17 cellular contexts compared by ENCODE assay signal in genomic region chr14:105199093-105199492, GRCh38. TPM values are rescaled to one million over a fixed set of nuclear protein-coding genes. Genes with fewer than 3 reads are reported as not detected.
DNase-seq lines count a peak whose midpoint lies in the region; ATAC-seq, FAIRE-seq and TF ChIP-seq lines count a peak whose summit lies in the region.
"Had no signal": no experiment of that assay in that cellular context is flagged by ENCODE, and none has a peak within 500 bp of the region (broad histone marks: within the 10 kb centered on the region; RNA-seq: fewer than 3 reads in every experiment).

No MANE protein-coding gene starts in this region.

- CTCF ChIA-PET in HepG2 (lab: Yijun Ruan, JAX; ENCODE audit: low intra/inter-chr PET ratio, low total read pairs) (no interaction called here), MCF 10A (lab: Yijun Ruan, JAX) (no interaction called here)

- no peak overlapping the region for H3K27ac Mint-ChIP-seq in osteocyte (ENCODE audit: unreplicated experiment)
- H3K27ac Mint-ChIP-seq in MCF 10A (ENCODE audit: low read depth, unreplicated experiment): no peak overlapping the region
- H3K27ac Mint-ChIP-seq: activated CD4-positive, alpha-beta memory T cell treated with anti-CD3 and anti-CD28 coated beads, Interleukin-2, amount 10 ng/mL, durations not matched to agents 7 days and 5 days had no signal

- peaks cover 38% of the 10 kb centered on the region for H3K4me1 ChIP-seq in body of pancreas
- peaks cover 46% of the 10 kb centered on the region for H3K4me1 ChIP-seq in HepG2 (ENCODE audit: insufficient read depth, low read length)

- H3K4me2 ChIP-seq in HepG2 (ENCODE audit: low read depth, low read length): peak overlapping the region; percentile 75

- no peak overlapping the region for H2AFZ ChIP-seq in HepG2 (ENCODE audit: low read length)

- no peaks in the 10 kb centered on the region for H3K36me3 ChIP-seq in body of pancreas (replicated peaks in 1 of 2; ENCODE audit: insufficient read depth in 1 of 2, low read depth in 2 of 2)
- H3K36me3 ChIP-seq in HepG2 (replicated peaks in 1 of 2; ENCODE audit: control insufficient read depth in 1 of 2, insufficient read depth in 2 of 2, low read length in 2 of 2): no peaks in the 10 kb centered on the region
- H3K36me3 ChIP-seq: spleen, tibial nerve had no signal

- H3K4me3 Mint-ChIP-seq in osteocyte (ENCODE audit: unreplicated experiment): no peak overlapping the region
- no peak overlapping the region for H3K4me3 Mint-ChIP-seq in MCF 10A (ENCODE audit: unreplicated experiment)
- H3K4me3 Mint-ChIP-seq: activated CD4-positive, alpha-beta memory T cell treated with anti-CD3 and anti-CD28 coated beads, Interleukin-2, amount 10 ng/mL, durations not matched to agents 7 days and 5 days; natural killer cell had no signal

- TF ChIP-seq RAD21 in HepG2 (CRISPR knock-in tag; IDR thresholded peaks at IDR 0.05): no peak

- in situ Hi-C loops in HepG2 (cut with HindIII; ENCODE audit: extremely low pct_ligation_motif_present, low pct_unique_long_range_greater_than_20kb): no loop called here

- no peaks in the 10 kb centered on the region for H3K9me3 ChIP-seq in body of pancreas
- H3K9me3 ChIP-seq in HepG2 (ENCODE audit: low read length): no peaks in the 10 kb centered on the region
- H3K9me3 ChIP-seq: spleen, tibial nerve had no signal

- DNase-seq in Right ventricle myocardium superior (peak; percentile 67), cardiac septum (ENCODE audit: low spot score) (no peak), body of pancreas (no peak), HepG2 (ENCODE audit: low spot score) (no peak), osteocyte (ENCODE audit: extremely low spot score, unreplicated experiment) (no peak), MCF 10A (ENCODE audit: unreplicated experiment) (no peak), SKM-1 treated with dmso at 0.1 percent for 144 hours (lab: John Stamatoyannopoulos, UW; ENCODE audit: unreplicated experiment) (no peak), cortex of kidney (lab: John Stamatoyannopoulos, UW) (no peak)
- DNase-seq: activated CD4-positive, alpha-beta memory T cell treated with anti-CD3 and anti-CD28 coated beads, Interleukin-2, amount 10 ng/mL, durations not matched to agents 7 days and 5 days; foreskin fibroblast; kidney; natural killer cell; NCI-H2107; spleen had no signal

- H3K4me3 ChIP-seq in body of pancreas: no peak overlapping the region
- H3K4me3 ChIP-seq in HepG2 (replicated peaks in 1 of 3; ENCODE audit: insufficient read depth in 1 of 3, low read depth in 2 of 3, low read length in 3 of 3): peak overlapping the region in 2 of 3 experiments; percentile 16 to 48; a peak in 3 of 6 replicates
- H3K4me3 ChIP-seq: spleen, tibial nerve had no signal

- TF ChIP-seq POLR2A in body of pancreas (IDR thresholded peaks at IDR 0.05) (peak in 2 of 3 donors; percentile 15 to 16), HepG2 (IDR thresholded peaks at IDR 0.05; ENCODE audit: insufficient read depth in 1 of 2, low read depth in 2 of 2, low read length in 2 of 2) (no peak)

- H3K27ac ChIP-seq in body of pancreas (peak overlapping the region in 1 of 4 donors; percentile 14), HepG2 (ENCODE audit: extremely low read length, insufficient read depth, low read length) (no peak overlapping the region)
- H3K27ac ChIP-seq: tibial nerve had no signal

- H3K27me3 ChIP-seq in body of pancreas: peaks cover 0 to 46% of the 10 kb centered on the region in 2 donors
- H3K27me3 ChIP-seq in HepG2 (ENCODE audit: control insufficient read depth in 1 of 2, insufficient read depth in 2 of 2, low read length in 2 of 2): peaks cover 23 to 82% of the 10 kb centered on the region in 2 experiments

- no peak for FAIRE-seq in HepG2 (lab: Jason Lieb, UNC)
- FAIRE-seq: A204.1, D721Med, kidney had no signal

- intact Hi-C loops in Right ventricle myocardium superior (cut with DNase I) (no loop called here), cardiac septum (cut with DNase I) (no loop called here), body of pancreas (cut with DNase I) (no loop called here), HepG2 (cut with micrococcal nuclease; ENCODE audit: unreplicated experiment) (no loop called here), MCF 10A (cut with micrococcal nuclease) (no loop called here)

- BruUV-seq in HepG2 (replicated peaks; lab: Mats Ljungman, UMichigan) (no TSS peak), MCF 10A (replicated peaks; lab: Mats Ljungman, UMichigan) (no TSS peak)

- H3K27me3 Mint-ChIP-seq in osteocyte (ENCODE audit: unreplicated experiment): no peaks in the 10 kb centered on the region
- H3K27me3 Mint-ChIP-seq in MCF 10A (ENCODE audit: insufficient read depth, unreplicated experiment): peaks cover 54% of the 10 kb centered on the region

- H4K20me1 ChIP-seq in HepG2 (ENCODE audit: insufficient read depth, low read length): no peaks in the 10 kb centered on the region

- no peak for ATAC-seq in Right ventricle myocardium superior (ENCODE audit: poor library complexity)
- no peak for ATAC-seq in body of pancreas
- peak; percentile 4 for ATAC-seq in HepG2
- ATAC-seq: natural killer cell had no signal

- no peaks in the 10 kb centered on the region for H3K36me3 Mint-ChIP-seq in osteocyte (ENCODE audit: unreplicated experiment)
- peaks cover 13% of the 10 kb centered on the region for H3K36me3 Mint-ChIP-seq in MCF 10A (ENCODE audit: insufficient read depth, unreplicated experiment)
- H3K36me3 Mint-ChIP-seq: natural killer cell had no signal

- H3K79me2 ChIP-seq in HepG2 (ENCODE audit: insufficient read depth, low read length): no peaks in the 10 kb centered on the region

- TF ChIP-seq CTCF in body of pancreas (IDR thresholded peaks at IDR 0.05) (no peak), HepG2 (CRISPR knock-in tag; IDR thresholded peaks at IDR 0.05) (no peak), osteocyte (IDR thresholded peaks at IDR 0.05) (no peak), MCF 10A (IDR thresholded peaks at IDR 0.05; ENCODE audit: unreplicated experiment) (no peak)

- H3K9ac ChIP-seq in HepG2 (ENCODE audit: insufficient read depth, low read depth, low read length): no peak overlapping the region

- H3K9me3 Mint-ChIP-seq in osteocyte (ENCODE audit: unreplicated experiment): no peaks in the 10 kb centered on the region
- H3K9me3 Mint-ChIP-seq in MCF 10A (ENCODE audit: unreplicated experiment): no peaks in the 10 kb centered on the region
- H3K9me3 Mint-ChIP-seq: activated CD4-positive, alpha-beta memory T cell treated with anti-CD3 and anti-CD28 coated beads, Interleukin-2, amount 10 ng/mL, durations not matched to agents 7 days and 5 days; natural killer cell had no signal

- TF ChIP-seq EP300 in HepG2 (IDR thresholded peaks at IDR 0.05; ENCODE audit: low read depth in 2 of 2, low read length in 2 of 2) (no peak), HepG2 (CRISPR knock-in tag; IDR thresholded peaks at IDR 0.05; ENCODE audit: borderline replicate concordance) (no peak)

- POLR2A ChIA-PET in HepG2 (lab: Yijun Ruan, JAX): no interaction called here
- POLR2A ChIA-PET in MCF 10A (lab: Yijun Ruan, JAX): no interaction called here

- peaks cover 25% of the 10 kb centered on the region for H3K4me1 Mint-ChIP-seq in osteocyte (ENCODE audit: unreplicated experiment)
- peaks cover 17% of the 10 kb centered on the region for H3K4me1 Mint-ChIP-seq in MCF 10A (ENCODE audit: insufficient read depth, unreplicated experiment)

- 42 to 55% methylated on average over 6 to 17 of the region's 18 CpGs for WGBS in body of pancreas, 2 donors
- no CpG with 5 or more reads among the region's 18 CpGs for WGBS in HepG2 (ENCODE audit: low lambda C conversion rate)

RNA-seq across cellular contexts. Expression of gene NUDT14, which starts 18.0 kb away (rescaled TPM):
- 32.2 TPM for total RNA-seq in Right ventricle myocardium superior
- total RNA-seq in cardiac septum: 27.1 TPM
- total RNA-seq in body of pancreas: 10 to 100 TPM; 28.8 to 66.9 TPM
- 4.0 and 5.8 TPM in 2 replicates for total RNA-seq in HepG2 (2016; rRNA removed; fragmentation: Illumina TruSeq; extraction: Trizol)
- 9.0 and 9.9 TPM in 2 replicates for total RNA-seq in HepG2 (2016; cell fraction: cytosol; rRNA removed; fragmentation: Illumina TruSeq; extraction: Trizol; ENCODE audit: low read depth)
- 4.4 and 5.8 TPM in 2 replicates for total RNA-seq in HepG2 (2016; cell fraction: insoluble cytoplasmic fraction; rRNA removed; fragmentation: Illumina TruSeq; extraction: Trizol)
- total RNA-seq in HepG2 (2016; cell fraction: membrane; rRNA removed; fragmentation: Illumina TruSeq; extraction: Trizol): 7.1 and 10.6 TPM in 2 replicates
- total RNA-seq in HepG2 (2016; cell fraction: nucleus; rRNA removed; fragmentation: Illumina TruSeq; extraction: Trizol): 2.4 and 2.7 TPM in 2 replicates
- 6.1 and 6.7 TPM in 2 replicates for polyA plus RNA-seq in HepG2 (2011; rRNA removed)
- polyA plus RNA-seq in HepG2 (2011; cell fraction: cytosol; rRNA removed): 5.7 and 9.2 TPM in 2 replicates
- 5.6 and 6.5 TPM in 2 replicates for polyA plus RNA-seq in HepG2 (2011; cell fraction: nucleus; rRNA removed)
- 4.5 and 5.4 TPM in 2 replicates for polyA plus RNA-seq in HepG2 (2012)
- 11.3 and 13.8 TPM in 2 replicates for polyA plus RNA-seq in HepG2 (2016; cell fraction: cytosol; fragmentation: Illumina TruSeq; extraction: Trizol; ENCODE audit: low read depth)
- polyA plus RNA-seq in HepG2 (2016; cell fraction: insoluble cytoplasmic fraction; fragmentation: Illumina TruSeq; extraction: Trizol; ENCODE audit: low read depth): 4.0 and 5.1 TPM in 2 replicates
- 7.8 and 10.1 TPM in 2 replicates for polyA plus RNA-seq in HepG2 (2016; cell fraction: membrane; fragmentation: Illumina TruSeq; extraction: Trizol; ENCODE audit: low read depth)
- polyA plus RNA-seq in HepG2 (2016; cell fraction: nucleus; fragmentation: Illumina TruSeq; extraction: Trizol; ENCODE audit: insufficient read depth, low read depth): 5.5 and 5.6 TPM in 2 replicates
- 3.5 and 4.3 TPM in 2 replicates for polyA minus RNA-seq in HepG2 (2011; rRNA and poly(A)+ RNA removed; ENCODE audit: low replicate concordance)
- 1.3 and 3.4 TPM in 2 replicates for polyA minus RNA-seq in HepG2 (2011; cell fraction: cytosol; rRNA and poly(A)+ RNA removed)
- polyA minus RNA-seq in HepG2 (2011; cell fraction: nucleus; rRNA and poly(A)+ RNA removed): 1.3 and 1.9 TPM in 2 replicates
- total RNA-seq in osteocyte: 38.4 and 39.1 TPM in 2 replicates
- total RNA-seq in MCF 10A (2022): 26.1 and 27.4 TPM in 2 replicates

RNA-seq across cellular contexts. Expression of gene JAG2, which starts 30.5 kb away (rescaled TPM):
- total RNA-seq in Right ventricle myocardium superior (28.6 TPM), cardiac septum (36.7 TPM), body of pancreas (10 to 100 TPM; 13.5 to 36.3 TPM), HepG2 (2016; rRNA removed; fragmentation: Illumina TruSeq; extraction: Trizol) (0.04 TPM in 1 of 2 replicates, not detected in the other), osteocyte (5.7 and 7.5 TPM in 2 replicates), MCF 10A (2022) (33.5 and 33.7 TPM in 2 replicates)
- not detected in 2 replicates for total RNA-seq in HepG2 (2016; cell fraction: cytosol; rRNA removed; fragmentation: Illumina TruSeq; extraction: Trizol; ENCODE audit: low read depth)
- total RNA-seq in HepG2 (2016; cell fraction: insoluble cytoplasmic fraction; rRNA removed; fragmentation: Illumina TruSeq; extraction: Trizol): not detected in 2 replicates
- total RNA-seq in HepG2 (2016; cell fraction: membrane; rRNA removed; fragmentation: Illumina TruSeq; extraction: Trizol): not detected in 2 replicates
- not detected in 2 replicates for total RNA-seq in HepG2 (2016; cell fraction: nucleus; rRNA removed; fragmentation: Illumina TruSeq; extraction: Trizol)
- polyA plus RNA-seq in HepG2 (2011; rRNA removed): 0.16 and 0.22 TPM in 2 replicates
- 0.04 and 0.10 TPM in 2 replicates for polyA plus RNA-seq in HepG2 (2011; cell fraction: cytosol; rRNA removed)
- 1.3 and 3.3 TPM in 2 replicates for polyA plus RNA-seq in HepG2 (2011; cell fraction: nucleus; rRNA removed)
- 0.16 TPM in 1 of 2 replicates, not detected in the other for polyA plus RNA-seq in HepG2 (2012)
- polyA plus RNA-seq in HepG2 (2016; cell fraction: cytosol; fragmentation: Illumina TruSeq; extraction: Trizol; ENCODE audit: low read depth): not detected in 2 replicates
- polyA plus RNA-seq in HepG2 (2016; cell fraction: insoluble cytoplasmic fraction; fragmentation: Illumina TruSeq; extraction: Trizol; ENCODE audit: low read depth): not detected in 2 replicates
- not detected in 2 replicates for polyA plus RNA-seq in HepG2 (2016; cell fraction: membrane; fragmentation: Illumina TruSeq; extraction: Trizol; ENCODE audit: low read depth)
- not detected in 2 replicates for polyA plus RNA-seq in HepG2 (2016; cell fraction: nucleus; fragmentation: Illumina TruSeq; extraction: Trizol; ENCODE audit: insufficient read depth, low read depth)
- polyA minus RNA-seq in HepG2 (2011; rRNA and poly(A)+ RNA removed; ENCODE audit: low replicate concordance): 0.36 and 6.6 TPM in 2 replicates
- 0.44 TPM in 1 of 2 replicates, not detected in the other for polyA minus RNA-seq in HepG2 (2011; cell fraction: cytosol; rRNA and poly(A)+ RNA removed)
- 0.13 TPM in 1 of 2 replicates, not detected in the other for polyA minus RNA-seq in HepG2 (2011; cell fraction: nucleus; rRNA and poly(A)+ RNA removed)

RNA-seq across cellular contexts. Expression of gene BTBD6, which starts 49.2 kb away (rescaled TPM):
- 45.5 TPM for total RNA-seq in Right ventricle myocardium superior
- total RNA-seq in cardiac septum: 34.9 TPM
- total RNA-seq in body of pancreas: 10 to 100 TPM; 13.0 to 22.4 TPM
- total RNA-seq in HepG2 (2016; rRNA removed; fragmentation: Illumina TruSeq; extraction: Trizol): not detected in 2 replicates
- not detected in 2 replicates for total RNA-seq in HepG2 (2016; cell fraction: cytosol; rRNA removed; fragmentation: Illumina TruSeq; extraction: Trizol; ENCODE audit: low read depth)
- total RNA-seq in HepG2 (2016; cell fraction: insoluble cytoplasmic fraction; rRNA removed; fragmentation: Illumina TruSeq; extraction: Trizol): not detected in 2 replicates
- not detected in 2 replicates for total RNA-seq in HepG2 (2016; cell fraction: membrane; rRNA removed; fragmentation: Illumina TruSeq; extraction: Trizol)
- not detected in 2 replicates for total RNA-seq in HepG2 (2016; cell fraction: nucleus; rRNA removed; fragmentation: Illumina TruSeq; extraction: Trizol)
- not detected in 2 replicates for polyA plus RNA-seq in HepG2 (2011; rRNA removed)
- not detected in 2 replicates for polyA plus RNA-seq in HepG2 (2011; cell fraction: cytosol; rRNA removed)
- polyA plus RNA-seq in HepG2 (2011; cell fraction: nucleus; rRNA removed): not detected in 2 replicates
- polyA plus RNA-seq in HepG2 (2012): 0.08 and 0.11 TPM in 2 replicates
- not detected in 2 replicates for polyA plus RNA-seq in HepG2 (2016; cell fraction: cytosol; fragmentation: Illumina TruSeq; extraction: Trizol; ENCODE audit: low read depth)
- polyA plus RNA-seq in HepG2 (2016; cell fraction: insoluble cytoplasmic fraction; fragmentation: Illumina TruSeq; extraction: Trizol; ENCODE audit: low read depth): not detected in 2 replicates
- not detected in 2 replicates for polyA plus RNA-seq in HepG2 (2016; cell fraction: membrane; fragmentation: Illumina TruSeq; extraction: Trizol; ENCODE audit: low read depth)
- not detected in 2 replicates for polyA plus RNA-seq in HepG2 (2016; cell fraction: nucleus; fragmentation: Illumina TruSeq; extraction: Trizol; ENCODE audit: insufficient read depth, low read depth)
- 40.4 TPM in 1 of 2 replicates, not detected in the other for polyA minus RNA-seq in HepG2 (2011; rRNA and poly(A)+ RNA removed; ENCODE audit: low replicate concordance)
- polyA minus RNA-seq in HepG2 (2011; cell fraction: cytosol; rRNA and poly(A)+ RNA removed): not detected in 2 replicates
- polyA minus RNA-seq in HepG2 (2011; cell fraction: nucleus; rRNA and poly(A)+ RNA removed): 0.26 TPM in 1 of 2 replicates, not detected in the other
- 35.3 and 35.7 TPM in 2 replicates for total RNA-seq in osteocyte
- total RNA-seq in MCF 10A (2022): 16.7 and 24.5 TPM in 2 replicates

Comparison
In these comparisons a context has a peak if more than half of its experiments do, and no peak if none do; other contexts are left out.
1. H3K4me3 ChIP-seq: peak in HepG2 (2 of 3); none in body of pancreas (0 of 2).
2. POLR2A ChIP-seq: peak in body of pancreas (2 of 3); none in HepG2 (0 of 2).
3. RNA of gene BTBD6, which starts 49.2 kb away (total RNA-seq): 45.5 TPM in Right ventricle myocardium superior (single experiment), 35.3 to 35.7 TPM in osteocyte, 34.9 TPM in cardiac septum (single experiment), 16.7 to 24.5 TPM in MCF 10A and 13.0 to 22.4 TPM in body of pancreas; not detected in HepG2; every median in the first group is over 10 times any median in the second.